Comparison of ENCODE assay signal across 1 cellular context in the genomic region with DNA sequence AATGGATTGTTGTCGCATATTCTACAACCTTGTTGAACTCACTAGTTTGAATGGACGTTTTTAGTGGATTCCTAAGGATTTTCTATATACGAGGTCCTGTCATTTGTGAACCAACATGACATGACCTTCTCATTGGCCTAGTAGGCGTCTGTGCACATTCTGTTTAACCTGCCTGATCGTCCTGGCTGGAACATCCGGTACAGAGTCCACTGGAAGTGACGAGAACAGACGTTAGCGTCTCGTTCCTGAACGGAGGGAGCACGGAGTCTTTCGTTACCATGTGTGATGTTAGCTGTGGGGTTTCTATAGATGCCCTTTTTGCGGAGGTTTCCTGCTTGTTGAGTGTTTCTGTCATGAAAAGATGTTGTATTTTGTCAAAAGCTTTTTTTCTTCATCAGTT.
TF ChIP-seq lines count a peak whose summit lies in the region.

No MANE protein-coding gene starts in this region.

TF ChIP-seq in HepG2, 621 proteins besides CTCF, POLR2A, EP300 and RAD21 (continued from another document):
- TF ChIP-seq ARID4A (CRISPR knock-in tag; IDR thresholded peaks at IDR 0.05; ENCODE audit: borderline replicate concordance) (no peak), STAT6 (CRISPR knock-in tag; IDR thresholded peaks at IDR 0.05; ENCODE audit: borderline replicate concordance) (no peak), ZNF263 (CRISPR knock-in tag; IDR thresholded peaks at IDR 0.05) (peak; percentile 37; the same call in 1 of the 2 replicates), ETV5 (CRISPR knock-in tag; IDR thresholded peaks at IDR 0.05; ENCODE audit: borderline replicate concordance) (peak; percentile 54; the same call in 1 of the 2 replicates), THAP11 (CRISPR knock-in tag; IDR thresholded peaks at IDR 0.05) (0 out of 2 replicates have a peak, but pooled peaks have one; percentile 15), ZSCAN31 (CRISPR knock-in tag; IDR thresholded peaks at IDR 0.05; ENCODE audit: low read depth) (no peak), HMG20B (CRISPR knock-in tag; conservative IDR thresholded peaks at IDR 0.05) (no peak), ZFY (CRISPR knock-in tag; IDR thresholded peaks at IDR 0.05) (no peak), SAP130 (CRISPR knock-in tag; IDR thresholded peaks at IDR 0.05; ENCODE audit: low read depth) (no peak), ZGPAT (CRISPR knock-in tag; IDR thresholded peaks at IDR 0.05) (no peak), RFX3 (CRISPR knock-in tag; IDR thresholded peaks at IDR 0.05) (no peak), MED13 (CRISPR knock-in tag; IDR thresholded peaks at IDR 0.05) (no peak), ZSCAN20 (CRISPR knock-in tag; IDR thresholded peaks at IDR 0.05; ENCODE audit: borderline replicate concordance) (no peak), GABPB1 (CRISPR knock-in tag; IDR thresholded peaks at IDR 0.05) (peak; percentile 79; the same call in 1 of the 2 replicates), GABPA (IDR thresholded peaks at IDR 0.05; ENCODE audit: low read depth, low read length) (peak; percentile 50), GABPA (CRISPR knock-in tag; IDR thresholded peaks at IDR 0.05; ENCODE audit: low read depth) (peak; percentile 90), KLF13 (CRISPR knock-in tag; IDR thresholded peaks at IDR 0.05) (no peak)
- TF ChIP-seq, protein P1, sequence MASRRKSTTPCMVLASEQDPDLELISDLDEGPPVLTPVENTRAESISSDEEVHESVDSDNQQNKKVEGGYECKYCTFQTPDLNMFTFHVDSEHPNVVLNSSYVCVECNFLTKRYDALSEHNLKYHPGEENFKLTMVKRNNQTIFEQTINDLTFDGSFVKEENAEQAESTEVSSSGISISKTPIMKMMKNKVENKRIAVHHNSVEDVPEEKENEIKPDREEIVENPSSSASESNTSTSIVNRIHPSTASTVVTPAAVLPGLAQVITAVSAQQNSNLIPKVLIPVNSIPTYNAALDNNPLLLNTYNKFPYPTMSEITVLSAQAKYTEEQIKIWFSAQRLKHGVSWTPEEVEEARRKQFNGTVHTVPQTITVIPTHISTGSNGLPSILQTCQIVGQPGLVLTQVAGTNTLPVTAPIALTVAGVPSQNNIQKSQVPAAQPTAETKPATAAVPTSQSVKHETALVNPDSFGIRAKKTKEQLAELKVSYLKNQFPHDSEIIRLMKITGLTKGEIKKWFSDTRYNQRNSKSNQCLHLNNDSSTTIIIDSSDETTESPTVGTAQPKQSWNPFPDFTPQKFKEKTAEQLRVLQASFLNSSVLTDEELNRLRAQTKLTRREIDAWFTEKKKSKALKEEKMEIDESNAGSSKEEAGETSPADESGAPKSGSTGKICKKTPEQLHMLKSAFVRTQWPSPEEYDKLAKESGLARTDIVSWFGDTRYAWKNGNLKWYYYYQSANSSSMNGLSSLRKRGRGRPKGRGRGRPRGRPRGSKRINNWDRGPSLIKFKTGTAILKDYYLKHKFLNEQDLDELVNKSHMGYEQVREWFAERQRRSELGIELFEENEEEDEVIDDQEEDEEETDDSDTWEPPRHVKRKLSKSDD (CRISPR knock-in tag; IDR thresholded peaks at IDR 0.05; ENCODE audit: low read depth): no peak
TF ChIP-seq in HepG2: peak in this region for 7.
